ENCODE assay signal across 26 cellular contexts in the genomic region with DNA sequence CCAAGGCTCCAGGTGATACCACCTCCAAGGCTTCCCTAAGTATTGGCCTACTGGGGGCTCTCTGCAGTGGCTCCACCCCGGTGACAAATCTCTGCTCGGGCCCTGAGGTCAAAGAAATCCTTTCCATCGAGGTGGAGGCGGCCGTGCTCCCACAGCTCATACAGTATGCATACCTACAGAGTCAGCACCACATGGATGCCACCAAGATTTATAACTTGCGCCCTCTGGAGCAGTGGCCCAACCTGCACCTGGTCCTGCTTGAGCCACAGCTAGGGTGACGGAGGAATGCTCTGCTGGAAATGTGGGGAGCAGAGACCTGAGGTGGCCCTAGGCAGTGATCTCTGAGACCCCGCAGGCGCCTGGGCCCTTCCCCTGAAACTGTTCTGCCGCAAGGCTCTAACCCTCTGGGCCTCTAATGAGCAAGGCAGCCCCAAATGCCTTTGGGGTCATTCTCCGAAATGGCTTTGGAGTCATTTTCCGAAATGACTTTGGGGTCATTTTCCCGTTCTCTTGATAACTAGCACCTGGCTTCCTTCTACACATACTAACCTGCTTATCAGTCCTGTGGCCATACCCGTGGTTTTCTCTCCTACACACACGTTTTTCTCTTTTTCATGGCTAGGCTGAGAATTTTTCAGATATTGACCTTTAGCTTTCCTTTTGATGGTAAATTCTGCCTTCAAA. TPM values are rescaled to one million over a fixed set of nuclear protein-coding genes. Genes with fewer than 3 reads are reported as not detected.
DNase-seq lines count a peak whose midpoint lies in the region; ATAC-seq and TF ChIP-seq lines count a peak whose summit lies in the region.
"Had no signal": no experiment of that assay in that cellular context is flagged by ENCODE, and none has a peak within 500 bp of the region (broad histone marks: within the 10 kb centered on the region; RNA-seq: fewer than 3 reads in every experiment).

No MANE protein-coding gene starts in this region.

- H4K8ac ChIP-seq in mesendoderm (ENCODE audit: low read depth, low read length): no peak overlapping the region

- H2BK5ac ChIP-seq in mesendoderm (ENCODE audit: low read length): no peak overlapping the region

- POLR2A ChIA-PET in activated CD4-positive, alpha-beta T cell treated with anti-CD3 and anti-CD28 coated beads for 36 hours (lab: Charles Lee): no interaction called here
- POLR2A ChIA-PET in HEK293T (lab: Yijun Ruan, JAX): no interaction called here

- peaks cover 37% of the 10 kb centered on the region for H3K4me1 Mint-ChIP-seq in activated CD4-positive, alpha-beta T cell treated with anti-CD3 and anti-CD28 coated beads, Interleukin-2, amount 10 ng/mL, durations not matched to agents 24 days and 14 days
- H3K4me1 Mint-ChIP-seq in activated CD4-positive, alpha-beta T cell treated with anti-CD3 and anti-CD28 coated beads for 36 hours: peaks cover 38% of the 10 kb centered on the region

- CTCF ChIA-PET in activated CD4-positive, alpha-beta T cell treated with anti-CD3 and anti-CD28 coated beads for 36 hours (lab: Charles Lee): interaction anchor here (0.6 kb wide), 1 partner anchor 12 kb away, joined by 3 read pairs; no protein-coding TSS in a partner anchor
- CTCF ChIA-PET in HEK293T (lab: Yijun Ruan, JAX): no interaction called here

- TF ChIP-seq CTCF in VCaP (conservative IDR thresholded peaks at IDR 0.05): no peak
- no peak for TF ChIP-seq CTCF in lower lobe of right lung (IDR thresholded peaks at IDR 0.05)

- H3K36me3 Mint-ChIP-seq in activated CD4-positive, alpha-beta T cell treated with anti-CD3 and anti-CD28 coated beads, Interleukin-2, amount 10 ng/mL, durations not matched to agents 24 days and 14 days (ENCODE audit: low read depth): no peaks in the 10 kb centered on the region
- H3K36me3 Mint-ChIP-seq in activated CD4-positive, alpha-beta T cell treated with anti-CD3 and anti-CD28 coated beads for 36 hours (ENCODE audit: low read depth): no peaks in the 10 kb centered on the region

- intact Hi-C loops in activated CD4-positive, alpha-beta T cell treated with anti-CD3 and anti-CD28 coated beads, Interleukin-2, amount 10 ng/mL, durations not matched to agents 24 days and 14 days (cut with micrococcal nuclease): no loop called here
- intact Hi-C loops in activated CD4-positive, alpha-beta T cell treated with anti-CD3 and anti-CD28 coated beads for 36 hours (cut with DNase I, micrococcal nuclease): no loop called here
- intact Hi-C loops in lower lobe of right lung (cut with DNase I): no loop called here

- no peaks in the 10 kb centered on the region for H3K79me1 ChIP-seq in mesendoderm (ENCODE audit: low read length)

- no peak overlapping the region for H3K4ac ChIP-seq in mesendoderm (ENCODE audit: low read depth, low read length)

- H2BK120ac ChIP-seq in mesendoderm (ENCODE audit: low read depth, low read length): no peak overlapping the region

- no peaks in the 10 kb centered on the region for H3K36me3 ChIP-seq in mesendoderm (ENCODE audit: control insufficient read depth, insufficient read depth, low read length)
- no peaks in the 10 kb centered on the region for H3K36me3 ChIP-seq in lower lobe of right lung
- H3K36me3 ChIP-seq: BE2C, HAP-1, SJSA1 had no signal

- H4K5ac ChIP-seq in mesendoderm (ENCODE audit: low read length): no peak overlapping the region

- no peak overlapping the region for H3K9ac ChIP-seq in mesendoderm (ENCODE audit: low read length)

- DNase-seq in activated CD4-positive, alpha-beta T cell treated with anti-CD3 and anti-CD28 coated beads, Interleukin-2, amount 10 ng/mL, durations not matched to agents 24 days and 14 days: peak; percentile 44
- no peak for DNase-seq in activated CD4-positive, alpha-beta T cell treated with anti-CD3 and anti-CD28 coated beads for 36 hours
- no peak for DNase-seq in mesendoderm
- DNase-seq in central memory CD4-positive, alpha-beta T cell: no peak
- DNase-seq in lower lobe of right lung: no peak
- DNase-seq in HEK293T (ENCODE audit: extremely low spot score): no peak
- DNase-seq: BE2C, DMS53, GOT3, KG1, MM.1S, NCI-H1417, NCI-H1694, NCI-H2081, NCI-H2227 treated with DMSO at 0.1 percent for 48 hours, NCI-H526 treated with DMSO at 0.1 percent for 48 hours, PC-9, Right ventricle myocardium superior had no signal

- peak overlapping the region; percentile 19 for H3K23ac ChIP-seq in mesendoderm (ENCODE audit: low read length)

- H3K4me1 ChIP-seq in mesendoderm (ENCODE audit: control insufficient read depth, low read depth, low read length) (no peaks in the 10 kb centered on the region), lower lobe of right lung (peaks cover 21% of the 10 kb centered on the region)
- H3K4me1 ChIP-seq: BE2C had no signal

- H3K4me3 ChIP-seq in mesendoderm (ENCODE audit: low read length) (no peak overlapping the region), lower lobe of right lung (no peak overlapping the region)
- H3K4me3 ChIP-seq: GM12878, HAP-1, PC-9, SJSA1 had no signal

- H3K18ac ChIP-seq in mesendoderm (ENCODE audit: low read length): no peak overlapping the region

- H2AK5ac ChIP-seq in mesendoderm (ENCODE audit: low read length): no peak overlapping the region

- no peak overlapping the region for H3K27ac Mint-ChIP-seq in activated CD4-positive, alpha-beta T cell treated with anti-CD3 and anti-CD28 coated beads, Interleukin-2, amount 10 ng/mL, durations not matched to agents 24 days and 14 days
- no peak overlapping the region for H3K27ac Mint-ChIP-seq in activated CD4-positive, alpha-beta T cell treated with anti-CD3 and anti-CD28 coated beads for 36 hours

- no peaks in the 10 kb centered on the region for H3K27me3 Mint-ChIP-seq in activated CD4-positive, alpha-beta T cell treated with anti-CD3 and anti-CD28 coated beads, Interleukin-2, amount 10 ng/mL, durations not matched to agents 24 days and 14 days
- no peaks in the 10 kb centered on the region for H3K27me3 Mint-ChIP-seq in activated CD4-positive, alpha-beta T cell treated with anti-CD3 and anti-CD28 coated beads for 36 hours

- H3K4me3 Mint-ChIP-seq in activated CD4-positive, alpha-beta T cell treated with anti-CD3 and anti-CD28 coated beads, Interleukin-2, amount 10 ng/mL, durations not matched to agents 24 days and 14 days: no peak overlapping the region
- no peak overlapping the region for H3K4me3 Mint-ChIP-seq in activated CD4-positive, alpha-beta T cell treated with anti-CD3 and anti-CD28 coated beads for 36 hours

- H2BK15ac ChIP-seq in mesendoderm (replicated peaks; ENCODE audit: low read depth): no peak overlapping the region

- no peak overlapping the region for H3K4me2 ChIP-seq in mesendoderm (ENCODE audit: low read length)
- H3K4me2 ChIP-seq: PC-9 had no signal

- H3K79me2 ChIP-seq in mesendoderm (ENCODE audit: control insufficient read depth, insufficient read depth, low read length): no peaks in the 10 kb centered on the region

- H3K27ac ChIP-seq in VCaP (peak overlapping the region; percentile 92), mesendoderm (ENCODE audit: low read depth, low read length) (no peak overlapping the region), lower lobe of right lung (no peak overlapping the region)
- H3K27ac ChIP-seq: 22Rv1, PC-9, SJSA1 had no signal

- ATAC-seq in activated CD4-positive, alpha-beta T cell treated with anti-CD3 and anti-CD28 coated beads for 36 hours: no peak
- no peak for ATAC-seq in lower lobe of right lung
- ATAC-seq: GM12878 had no signal

- H3K9me3 ChIP-seq in lower lobe of right lung: no peaks in the 10 kb centered on the region
- H3K9me3 ChIP-seq: BE2C, HAP-1, SJSA1 had no signal

- H3K56ac ChIP-seq in mesendoderm (ENCODE audit: low read length): no peak overlapping the region

- no CpG with 5 or more reads among the region's 15 CpGs for WGBS in mesendoderm (ENCODE audit: extremely low coverage, insufficient coverage, low lambda C conversion rate)

- peaks cover 4% of the 10 kb centered on the region for H3K9me3 Mint-ChIP-seq in activated CD4-positive, alpha-beta T cell treated with anti-CD3 and anti-CD28 coated beads, Interleukin-2, amount 10 ng/mL, durations not matched to agents 24 days and 14 days
- H3K9me3 Mint-ChIP-seq in activated CD4-positive, alpha-beta T cell treated with anti-CD3 and anti-CD28 coated beads for 36 hours (ENCODE audit: low read depth): no peaks in the 10 kb centered on the region

- no peaks in the 10 kb centered on the region for H3K27me3 ChIP-seq in mesendoderm (ENCODE audit: insufficient read depth, low read length, poor library complexity)
- no peaks in the 10 kb centered on the region for H3K27me3 ChIP-seq in lower lobe of right lung (ENCODE audit: low read depth)
- H3K27me3 ChIP-seq: BE2C, SJSA1 had no signal

TF ChIP-seq in HEK293T, 16 proteins besides CTCF, POLR2A, EP300 and RAD21 (continues in another document):
- TF ChIP-seq ZNF384 (IDR thresholded peaks at IDR 0.05) (no peak), FOXA1 (IDR thresholded peaks at IDR 0.05) (no peak), TARDBP (IDR thresholded peaks at IDR 0.05) (no peak), CTBP1 (IDR thresholded peaks at IDR 0.05; ENCODE audit: borderline replicate concordance) (no peak), BHLHE40 (IDR thresholded peaks at IDR 0.05; ENCODE audit: borderline replicate concordance) (no peak), NFRKB (IDR thresholded peaks at IDR 0.05) (no peak), FOXM1 (IDR thresholded peaks at IDR 0.05; ENCODE audit: borderline replicate concordance) (no peak), ELF4 (IDR thresholded peaks at IDR 0.05) (no peak), SUZ12 (IDR thresholded peaks at IDR 0.05) (no peak), PKNOX1 (IDR thresholded peaks at IDR 0.05) (no peak), SP1 (IDR thresholded peaks at IDR 0.05) (no peak)

RNA-seq across cellular contexts. Expression of gene TMEM45B, which starts 33.9 kb away (rescaled TPM):
- 0.37 and 0.45 TPM in 2 replicates for total RNA-seq in activated CD4-positive, alpha-beta T cell treated with anti-CD3 and anti-CD28 coated beads, Interleukin-2, amount 10 ng/mL, durations not matched to agents 24 days and 14 days
- total RNA-seq in activated CD4-positive, alpha-beta T cell treated with anti-CD3 and anti-CD28 coated beads for 36 hours: 1 to 10 TPM; 2.1 to 3.1 TPM
- 0.04 TPM for polyA plus RNA-seq in mesendoderm (2013, experiment 1 of 2)
- polyA plus RNA-seq in mesendoderm (2013, experiment 2 of 2): 0.10 TPM
- 13.8 TPM for total RNA-seq in lower lobe of right lung
- total RNA-seq: Daoy, NCI-H460, Right ventricle myocardium superior, RPMI7951, SJSA1 had no signal

RNA-seq across cellular contexts. Expression of gene NFRKB, which starts 45.8 kb away (rescaled TPM):
- 45.5 and 52.2 TPM in 2 replicates for total RNA-seq in activated CD4-positive, alpha-beta T cell treated with anti-CD3 and anti-CD28 coated beads, Interleukin-2, amount 10 ng/mL, durations not matched to agents 24 days and 14 days
- 10 to 100 TPM; 27.3 to 31.0 TPM for total RNA-seq in activated CD4-positive, alpha-beta T cell treated with anti-CD3 and anti-CD28 coated beads for 36 hours
- 16.5 TPM for polyA plus RNA-seq in mesendoderm (2013, experiment 1 of 2)
- polyA plus RNA-seq in mesendoderm (2013, experiment 2 of 2): 16.3 TPM
- 25.5 TPM for total RNA-seq in lower lobe of right lung
